ENCODE assay signal across 7 cellular contexts in the genomic region with DNA sequence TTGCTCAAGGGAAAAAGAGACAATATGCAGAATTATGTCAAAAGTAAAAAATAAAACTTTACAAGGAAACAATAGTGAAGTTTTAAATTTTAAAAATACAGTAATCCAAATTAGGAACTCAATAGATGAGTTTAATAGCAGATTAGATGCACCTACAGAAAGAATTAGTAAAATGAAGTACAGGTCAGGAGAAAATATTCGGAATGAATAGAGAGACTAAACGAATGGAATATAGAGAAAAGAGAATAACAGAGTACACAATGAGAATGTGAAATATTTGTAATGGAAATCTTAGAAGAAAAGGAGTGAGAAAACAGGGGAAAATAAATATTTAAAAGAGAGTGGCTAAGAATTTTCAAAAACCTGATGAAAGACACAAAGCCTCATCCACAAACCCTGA.
"Had no signal": no experiment of that assay in that cellular context is flagged by ENCODE, and none has a peak within 500 bp of the region (broad histone marks: within the 10 kb centered on the region; RNA-seq: fewer than 3 reads in every experiment).

No MANE protein-coding gene starts in this region.

- FAIRE-seq: GM12878, GM12891, GM12892, GM18507, GM19239 had no signal

- H3K4me3 ChIP-seq: GM12878 had no signal

- DNase-seq: GDM1, GF-D8 had no signal

- ATAC-seq: GM12878 had no signal
